In the genomic region with DNA sequence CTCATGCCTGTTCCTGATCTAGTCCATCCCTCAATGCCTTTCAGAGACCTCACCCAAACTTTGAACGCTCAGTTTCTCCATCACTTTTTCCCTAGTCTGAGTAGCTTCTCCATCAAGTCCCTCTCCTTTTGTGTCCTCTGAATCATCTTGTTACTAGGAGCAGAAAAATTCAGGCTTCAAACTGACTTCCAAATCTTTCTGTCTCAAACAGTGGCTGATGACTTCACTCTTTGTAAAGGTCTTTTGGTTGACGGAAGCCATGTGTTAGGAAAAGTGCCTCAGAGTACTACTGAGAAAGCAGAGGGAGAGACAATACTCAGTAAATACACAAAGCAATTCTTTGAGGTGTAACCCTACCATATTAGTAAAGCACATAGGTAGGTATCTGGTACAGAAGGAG, we compare ENCODE assay signal across 35 cellular contexts.
DNase-seq lines count a peak whose midpoint lies in the region; ATAC-seq, FAIRE-seq and TF ChIP-seq lines count a peak whose summit lies in the region.
"Had no signal": no experiment of that assay in that cellular context is flagged by ENCODE, and none has a peak within 500 bp of the region (broad histone marks: within the 10 kb centered on the region; RNA-seq: fewer than 3 reads in every experiment).

No MANE protein-coding gene starts in this region.

- DNase-seq in AG10803 (ENCODE audit: low read depth): peak; percentile 69
- DNase-seq in GM18507 (ENCODE audit: extremely low spot score, insufficient read length, low read depth): no peak
- DNase-seq in astrocyte (ENCODE audit: low read depth): peak; percentile 71
- DNase-seq in foreskin keratinocyte: no peak
- DNase-seq in T-helper 9 cell: no peak
- no peak for DNase-seq in HPDE6-E6E7 (ENCODE audit: extremely low spot score)
- no peak for DNase-seq in T-helper 17 cell
- DNase-seq in NCI-H748 (lab: John Stamatoyannopoulos, UW; ENCODE audit: unreplicated experiment): no peak
- DNase-seq: activated CD4-positive, alpha-beta memory T cell treated with anti-CD3 and anti-CD28 coated beads for 36 hours; activated CD8-positive, alpha-beta memory T cell treated with anti-CD3 and anti-CD28 coated beads, Interleukin-2, amount 50 U/mL, for 4 hours; activated naive CD4-positive, alpha-beta T cell treated with anti-CD3 and anti-CD28 coated beads for 36 hours; amniotic stem cell; COR-L47; esophagus squamous epithelium; midbrain; naive thymus-derived CD4-positive, alpha-beta T cell; NCI-H1092; NCI-H187; NCI-H2171 treated with DMSO at 0.1 percent for 48 hours; NCI-H524 treated with DMSO at 0.1 percent for 48 hours; occipital lobe; Peyer's patch; SJCRH30; stimulated activated CD4-positive, alpha-beta T cell treated with anti-CD3 and anti-CD28 coated beads, Interleukin-1b, Interleukin-23, amount 100 ng/mL, for 48 hours; T-cell; transverse colon had no signal

- no peaks in the 10 kb centered on the region for H3K27me3 Mint-ChIP-seq in astrocyte (ENCODE audit: low read depth, unreplicated experiment)
- peaks cover 4% of the 10 kb centered on the region for H3K27me3 Mint-ChIP-seq in T-helper 17 cell
- H3K27me3 Mint-ChIP-seq: activated CD4-positive, alpha-beta memory T cell treated with anti-CD3 and anti-CD28 coated beads for 36 hours; IgD-negative memory B cell; T-cell had no signal

- H3K4me3 Mint-ChIP-seq in astrocyte (ENCODE audit: unreplicated experiment) (no peak overlapping the region), T-helper 17 cell (no peak overlapping the region)
- H3K4me3 Mint-ChIP-seq: activated CD4-positive, alpha-beta memory T cell treated with anti-CD3 and anti-CD28 coated beads for 36 hours; activated naive CD4-positive, alpha-beta T cell treated with anti-CD3 and anti-CD28 coated beads for 36 hours; activated T-helper 1 cell treated with anti-CD3 and anti-CD28 coated beads, Interleukin-12 subunit alpha, Interleukin-12 subunit beta, Interleukin-2, Interleukin-4 antibody, amounts not matched to agents 30 ng/mL and 10 ng/mL and 1 ng/mL, durations not matched to agents 14 hours and 24 hours and 36 hours; IgD-negative memory B cell; naive thymus-derived CD4-positive, alpha-beta T cell; T-cell had no signal

- no peaks in the 10 kb centered on the region for H3K36me3 ChIP-seq in astrocyte (ENCODE audit: insufficient read depth, low read length)
- H3K36me3 ChIP-seq: BLaER1 treated with 17β-estradiol and CSF1 and Interleukin-3, amounts not matched to agents 10 nM and 100 nM; cardiac muscle cell; esophagus squamous epithelium; Peyer's patch; SJCRH30; transverse colon had no signal

- no peaks in the 10 kb centered on the region for H4K20me1 ChIP-seq in astrocyte (ENCODE audit: insufficient read depth, low read length)
- H4K20me1 ChIP-seq: BLaER1 treated with 17β-estradiol and CSF1 and Interleukin-3, amounts not matched to agents 10 nM and 100 nM had no signal

- H3K4me2 ChIP-seq in astrocyte (ENCODE audit: low read length): peak overlapping the region; percentile 0

- H3K4me1 Mint-ChIP-seq in astrocyte (ENCODE audit: low read depth, unreplicated experiment) (peaks cover 33% of the 10 kb centered on the region), T-helper 17 cell (peaks cover 37% of the 10 kb centered on the region)

- peak; percentile 37 for ATAC-seq in foreskin keratinocyte
- ATAC-seq in T-helper 17 cell: no peak
- ATAC-seq: activated CD4-positive, CD25-positive, alpha-beta regulatory T cell treated with anti-CD3 and anti-CD28 coated beads, Interleukin-2, amount 50 U/mL, for 24 hours; GM12878; naive thymus-derived CD4-positive, alpha-beta T cell; T-cell had no signal

- H3K27ac Mint-ChIP-seq in astrocyte (ENCODE audit: unreplicated experiment): no peak overlapping the region
- no peak overlapping the region for H3K27ac Mint-ChIP-seq in T-helper 17 cell
- H3K27ac Mint-ChIP-seq: activated CD4-positive, alpha-beta memory T cell treated with anti-CD3 and anti-CD28 coated beads for 36 hours; activated naive CD4-positive, alpha-beta T cell treated with anti-CD3 and anti-CD28 coated beads for 36 hours; activated T-helper 1 cell treated with anti-CD3 and anti-CD28 coated beads, Interleukin-12 subunit alpha, Interleukin-12 subunit beta, Interleukin-2, Interleukin-4 antibody, amounts not matched to agents 30 ng/mL and 10 ng/mL and 1 ng/mL, durations not matched to agents 14 hours and 24 hours and 36 hours; IgD-negative memory B cell; naive thymus-derived CD4-positive, alpha-beta T cell; T-cell had no signal

- no peaks in the 10 kb centered on the region for H3K9me3 Mint-ChIP-seq in astrocyte (ENCODE audit: unreplicated experiment)
- H3K9me3 Mint-ChIP-seq: activated CD4-positive, alpha-beta memory T cell treated with anti-CD3 and anti-CD28 coated beads for 36 hours; activated naive CD4-positive, alpha-beta T cell treated with anti-CD3 and anti-CD28 coated beads for 36 hours; activated T-helper 1 cell treated with anti-CD3 and anti-CD28 coated beads, Interleukin-12 subunit alpha, Interleukin-12 subunit beta, Interleukin-2, Interleukin-4 antibody, amounts not matched to agents 30 ng/mL and 10 ng/mL and 1 ng/mL, durations not matched to agents 14 hours and 24 hours and 36 hours; T-cell had no signal

- H3K9ac ChIP-seq in astrocyte (ENCODE audit: low read length): no peak overlapping the region
- H3K9ac ChIP-seq: BLaER1 treated with 17β-estradiol and CSF1 and Interleukin-3, amounts not matched to agents 10 nM and 100 nM had no signal

- H3K9me3 ChIP-seq in astrocyte (ENCODE audit: insufficient read depth, low read depth, low read length) (no peaks in the 10 kb centered on the region), T-helper 17 cell (ENCODE audit: control insufficient read depth, low read length, poor library complexity, severe bottlenecking) (no peaks in the 10 kb centered on the region)
- H3K9me3 ChIP-seq: BLaER1 treated with 17β-estradiol and CSF1 and Interleukin-3, amounts not matched to agents 10 nM and 100 nM; esophagus squamous epithelium; Peyer's patch; SJCRH30; transverse colon had no signal

- TF ChIP-seq CTCF in AG10803 (conservative IDR thresholded peaks at IDR 0.05; ENCODE audit: low read length) (no peak), astrocyte (IDR thresholded peaks at IDR 0.05; ENCODE audit: insufficient read depth, low read depth, low read length) (no peak), foreskin keratinocyte (conservative IDR thresholded peaks at IDR 0.05) (no peak)

- FAIRE-seq in GM18507 (lab: Jason Lieb, UNC): peak; percentile 29
- FAIRE-seq in astrocyte (lab: Jason Lieb, UNC): peak; percentile 49
- FAIRE-seq: GM12878, H1, keratinocyte had no signal

- H3K36me3 Mint-ChIP-seq in astrocyte (ENCODE audit: low read depth, unreplicated experiment): no peaks in the 10 kb centered on the region
- peaks cover 3% of the 10 kb centered on the region for H3K36me3 Mint-ChIP-seq in T-helper 17 cell (ENCODE audit: low read depth)
- H3K36me3 Mint-ChIP-seq: activated CD4-positive, alpha-beta memory T cell treated with anti-CD3 and anti-CD28 coated beads for 36 hours; IgD-negative memory B cell; T-cell had no signal

- no peaks in the 10 kb centered on the region for H3K79me2 ChIP-seq in astrocyte (ENCODE audit: insufficient read depth, low read length)

- H3K4me3 ChIP-seq in AG10803 (ENCODE audit: low read length) (no peak overlapping the region), astrocyte (ENCODE audit: insufficient read depth, low read depth, low read length) (no peak overlapping the region)
- H3K4me3 ChIP-seq: BLaER1 treated with 17β-estradiol and CSF1 and Interleukin-3, amounts not matched to agents 10 nM and 100 nM; cardiac muscle cell; coronary artery; esophagus squamous epithelium; GM12878; Peyer's patch; SJCRH30; transverse colon had no signal

- H3K4me1 ChIP-seq in astrocyte (ENCODE audit: insufficient read depth, low read length): peaks cover 9% of the 10 kb centered on the region
- H3K4me1 ChIP-seq in foreskin keratinocyte: peaks cover 6% of the 10 kb centered on the region
- H3K4me1 ChIP-seq: esophagus squamous epithelium, Peyer's patch had no signal

- H3K27ac ChIP-seq in astrocyte (ENCODE audit: low read depth, low read length): no peak overlapping the region
- no peak overlapping the region for H3K27ac ChIP-seq in foreskin keratinocyte
- H3K27ac ChIP-seq: BLaER1 treated with 17β-estradiol and CSF1 and Interleukin-3, amounts not matched to agents 10 nM and 100 nM; cardiac muscle cell; esophagus squamous epithelium; Peyer's patch; SJCRH30; transverse colon had no signal

- no peak overlapping the region for H2AFZ ChIP-seq in astrocyte (ENCODE audit: low read depth, low read length)

- H3K27me3 ChIP-seq in astrocyte (ENCODE audit: insufficient read depth, low read length) (no peaks in the 10 kb centered on the region), foreskin keratinocyte (no peaks in the 10 kb centered on the region)
- H3K27me3 ChIP-seq: BLaER1 treated with 17β-estradiol and CSF1 and Interleukin-3, amounts not matched to agents 10 nM and 100 nM; cardiac muscle cell; esophagus squamous epithelium; Peyer's patch; SJCRH30; transverse colon had no signal

Comparison
In these comparisons a context has a peak if more than half of its experiments do, and no peak if none do; other contexts are left out.
1. DNase-seq: peak in AG10803 (single experiment) and astrocyte (single experiment); none in GM18507 (single experiment), foreskin keratinocyte (0 of 2), T-helper 9 cell (single experiment), HPDE6-E6E7 (single experiment), T-helper 17 cell (0 of 3) and NCI-H748 (single experiment).